8 cellular contexts compared by ENCODE assay signal in the genomic region with DNA sequence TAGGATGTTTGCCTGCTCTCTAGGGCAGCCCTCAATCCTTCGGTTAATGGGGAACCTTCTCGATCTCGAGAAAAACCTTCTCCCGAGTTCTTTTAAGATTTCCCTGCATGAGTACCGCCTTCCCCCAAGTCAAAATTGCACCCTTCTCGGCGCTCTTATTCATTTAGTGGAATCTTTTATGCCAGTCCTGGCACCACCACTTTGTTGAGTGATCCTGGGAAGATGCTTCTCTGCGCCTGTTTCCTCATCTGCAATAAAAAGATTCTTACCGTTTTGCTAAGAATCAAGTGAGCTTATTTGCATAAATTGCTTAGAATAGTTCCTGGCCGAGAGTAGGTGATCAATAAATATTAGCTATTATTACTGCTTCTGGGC. TPM values are rescaled to one million over a fixed set of nuclear protein-coding genes. Genes with fewer than 3 reads are reported as not detected.
DNase-seq lines count a peak whose midpoint lies in the region; ATAC-seq and TF ChIP-seq lines count a peak whose summit lies in the region.

No MANE protein-coding gene starts in this region.

- peak overlapping the region in 2 of 3 donors; percentile 74 to 80 for H3K27ac ChIP-seq in right lobe of liver

- peaks cover 4 to 12% of the 10 kb centered on the region in 2 donors for H3K36me3 Mint-ChIP-seq in activated T-cell treated with anti-CD3 and anti-CD28 coated beads, Interleukin-2, amount 50 U/mL, for 72 hours (ENCODE audit: insufficient read depth in 2 of 2)
- H3K36me3 Mint-ChIP-seq in activated naive CD8-positive, alpha-beta T cell treated with anti-CD3 and anti-CD28 coated beads, Interleukin-2, amount 50 U/mL, for 24 hours (ENCODE audit: low read depth), result peaks cover 12% of the 10 kb centered on the region
- peaks cover 3% of the 10 kb centered on the region for H3K36me3 Mint-ChIP-seq in type B pancreatic cell

- ATAC-seq in activated T-cell treated with anti-CD3 and anti-CD28 coated beads, Interleukin-2, amount 50 U/mL, for 72 hours (replicated peaks in 1 of 2), result no peak
- no peak for ATAC-seq in activated naive CD8-positive, alpha-beta T cell treated with anti-CD3 and anti-CD28 coated beads, Interleukin-2, amount 50 U/mL, for 24 hours
- ATAC-seq in right lobe of liver, result no peak
- ATAC-seq in sciatic nerve, result no peak

- H3K4me3 ChIP-seq in right lobe of liver, result peak overlapping the region; percentile 68 to 100 (median 96)

- peak overlapping the region; percentile 89 to 95 for H3K4me3 Mint-ChIP-seq in activated T-cell treated with anti-CD3 and anti-CD28 coated beads, Interleukin-2, amount 50 U/mL, for 72 hours
- peak overlapping the region; percentile 87 for H3K4me3 Mint-ChIP-seq in activated naive CD8-positive, alpha-beta T cell treated with anti-CD3 and anti-CD28 coated beads, Interleukin-2, amount 50 U/mL, for 24 hours
- peak overlapping the region; percentile 92 for H3K4me3 Mint-ChIP-seq in type B pancreatic cell

- no peak for TF ChIP-seq POLR2A in right lobe of liver (IDR thresholded peaks at IDR 0.05)

- no peak for DNase-seq in activated T-cell treated with anti-CD3 and anti-CD28 coated beads, Interleukin-2, amount 50 U/mL, for 72 hours
- DNase-seq in activated T-cell treated with anti-CD3 and anti-CD28 coated beads, Interleukin-2, amount 50 U/mL, for 1 hour, result no peak
- DNase-seq in activated naive CD8-positive, alpha-beta T cell treated with anti-CD3 and anti-CD28 coated beads, Interleukin-2, amount 50 U/mL, for 24 hours, result no peak
- DNase-seq in right lobe of liver, result no peak
- no peak for DNase-seq in type B pancreatic cell (ENCODE audit: extremely low spot score, unreplicated experiment)
- no peak for DNase-seq in sciatic nerve (ENCODE audit: low spot score)
- no peak for DNase-seq in COLO829 (ENCODE audit: low spot score)
- no peak for DNase-seq in activated CD4-positive, CD25-positive, alpha-beta regulatory T cell treated with anti-CD3 and anti-CD28 coated beads, Interleukin-2, amount 50 U/mL, for 72 hours

- peaks cover 0 to 20% (median 5%) of the 10 kb centered on the region in 4 donors for H3K4me1 ChIP-seq in right lobe of liver

- no peaks in the 10 kb centered on the region for H3K9me3 ChIP-seq in right lobe of liver

- no peaks in the 10 kb centered on the region for H3K27me3 ChIP-seq in right lobe of liver

- H3K4me1 Mint-ChIP-seq in activated T-cell treated with anti-CD3 and anti-CD28 coated beads, Interleukin-2, amount 50 U/mL, for 72 hours (ENCODE audit: low read depth), result peaks cover 47% of the 10 kb centered on the region
- H3K4me1 Mint-ChIP-seq in activated naive CD8-positive, alpha-beta T cell treated with anti-CD3 and anti-CD28 coated beads, Interleukin-2, amount 50 U/mL, for 24 hours, result peaks cover 49% of the 10 kb centered on the region
- peaks cover 31% of the 10 kb centered on the region for H3K4me1 Mint-ChIP-seq in type B pancreatic cell (ENCODE audit: unreplicated experiment)

- peak overlapping the region; percentile 95 for H3K27ac Mint-ChIP-seq in activated T-cell treated with anti-CD3 and anti-CD28 coated beads, Interleukin-2, amount 50 U/mL, for 72 hours
- peak overlapping the region; percentile 78 for H3K27ac Mint-ChIP-seq in activated naive CD8-positive, alpha-beta T cell treated with anti-CD3 and anti-CD28 coated beads, Interleukin-2, amount 50 U/mL, for 24 hours
- peak overlapping the region; percentile 90 for H3K27ac Mint-ChIP-seq in type B pancreatic cell

- 0% methylated on average over 10 of the region's 10 CpGs for WGBS in right lobe of liver (ENCODE audit: insufficient coverage, low coverage, low lambda C conversion rate, missing lambda C conversion rate)

- no peaks in the 10 kb centered on the region for H3K36me3 ChIP-seq in right lobe of liver

- no peaks in the 10 kb centered on the region for H3K9me3 Mint-ChIP-seq in activated T-cell treated with anti-CD3 and anti-CD28 coated beads, Interleukin-2, amount 50 U/mL, for 72 hours
- no peaks in the 10 kb centered on the region for H3K9me3 Mint-ChIP-seq in activated naive CD8-positive, alpha-beta T cell treated with anti-CD3 and anti-CD28 coated beads, Interleukin-2, amount 50 U/mL, for 24 hours
- no peaks in the 10 kb centered on the region for H3K9me3 Mint-ChIP-seq in type B pancreatic cell

- no peaks in the 10 kb centered on the region for H3K27me3 Mint-ChIP-seq in activated T-cell treated with anti-CD3 and anti-CD28 coated beads, Interleukin-2, amount 50 U/mL, for 72 hours (ENCODE audit: low read depth)
- H3K27me3 Mint-ChIP-seq in activated naive CD8-positive, alpha-beta T cell treated with anti-CD3 and anti-CD28 coated beads, Interleukin-2, amount 50 U/mL, for 24 hours, result no peaks in the 10 kb centered on the region
- H3K27me3 Mint-ChIP-seq in type B pancreatic cell, result no peaks in the 10 kb centered on the region

- TF ChIP-seq CTCF in right lobe of liver (IDR thresholded peaks at IDR 0.05) (no peak), type B pancreatic cell (conservative IDR thresholded peaks at IDR 0.05) (no peak)

- intact Hi-C loops in right lobe of liver (cut with DNase I), result no loop called here
- intact Hi-C loops in sciatic nerve (cut with DNase I), result no loop called here

RNA-seq across cellular contexts. Expression of a gene that starts 0.7 kb away (rescaled TPM):
- total RNA-seq in activated T-cell treated with anti-CD3 and anti-CD28 coated beads, Interleukin-2, amount 50 U/mL, for 72 hours, result 10 to 100 TPM; 62.3 to 69.8 TPM
- total RNA-seq in right lobe of liver (10 to 100 TPM; 50.0 to 78.0 (median 63.4) TPM), type B pancreatic cell (ENCODE audit: low replicate concordance) (164 and 209 TPM in 2 replicates), sciatic nerve (110 TPM)

RNA-seq across cellular contexts. Expression of a gene that starts 48.1 kb away (rescaled TPM):
- 100 to 1,000 TPM; 202 to 208 TPM for total RNA-seq in activated T-cell treated with anti-CD3 and anti-CD28 coated beads, Interleukin-2, amount 50 U/mL, for 72 hours
- 100 to 1,000 TPM in 2 of 6 experiments, 10 to 100 TPM in 4; 24.4 to 197 (median 52.7) TPM for total RNA-seq in right lobe of liver
- 55.0 and 125 TPM in 2 replicates for total RNA-seq in type B pancreatic cell (ENCODE audit: low replicate concordance)
- 125 TPM for total RNA-seq in sciatic nerve

RNA-seq across cellular contexts. Expression of a gene that starts 53.8 kb away (rescaled TPM):
- total RNA-seq in activated T-cell treated with anti-CD3 and anti-CD28 coated beads, Interleukin-2, amount 50 U/mL, for 72 hours, result not detected
- not detected for total RNA-seq in right lobe of liver
- total RNA-seq in type B pancreatic cell (ENCODE audit: low replicate concordance), result not detected in 2 replicates
- not detected for total RNA-seq in sciatic nerve
